ENCODE assay signal across 8 cellular contexts in genomic region chr22:29219409-29219782, GRCh38. TPM values are rescaled to one million over a fixed set of nuclear protein-coding genes. Genes with fewer than 3 reads are reported as not detected.
"Had no signal": no experiment of that assay in that cellular context is flagged by ENCODE, and none has a peak within 500 bp of the region (broad histone marks: within the 10 kb centered on the region; RNA-seq: fewer than 3 reads in every experiment).

No MANE protein-coding gene starts in this region.

RNA-seq across cellular contexts. Expression of gene EMID1, which starts 13.7 kb away (rescaled TPM):
- total RNA-seq: activated CD4-positive, alpha-beta T cell treated with anti-CD3 and anti-CD28 coated beads for 36 hours; activated CD4-positive, alpha-beta T cell treated with anti-CD3 and anti-CD28 coated beads, Interleukin-2, amount 10 ng/mL, durations not matched to agents 7 days and 5 days; activated CD8-positive, alpha-beta T cell treated with anti-CD3 and anti-CD28 coated beads, Interleukin-2, amount 10 ng/mL, durations not matched to agents 7 days and 5 days; activated naive CD8-positive, alpha-beta T cell treated with anti-CD3 and anti-CD28 coated beads, Interleukin-2, amount 10 ng/mL, durations not matched to agents 7 days and 5 days; bronchial epithelial cell; chondrocyte; T-helper 1 cell treated with Interleukin-12 subunit alpha and Interleukin-12 subunit beta and Interleukin-4 antibody, amounts not matched to agents 30 ng/mL and 1 ng/mL, for 36 hours; T-helper 17 cell had no signal
